Comparison of ENCODE assay signal across 19 cellular contexts in the genomic region with DNA sequence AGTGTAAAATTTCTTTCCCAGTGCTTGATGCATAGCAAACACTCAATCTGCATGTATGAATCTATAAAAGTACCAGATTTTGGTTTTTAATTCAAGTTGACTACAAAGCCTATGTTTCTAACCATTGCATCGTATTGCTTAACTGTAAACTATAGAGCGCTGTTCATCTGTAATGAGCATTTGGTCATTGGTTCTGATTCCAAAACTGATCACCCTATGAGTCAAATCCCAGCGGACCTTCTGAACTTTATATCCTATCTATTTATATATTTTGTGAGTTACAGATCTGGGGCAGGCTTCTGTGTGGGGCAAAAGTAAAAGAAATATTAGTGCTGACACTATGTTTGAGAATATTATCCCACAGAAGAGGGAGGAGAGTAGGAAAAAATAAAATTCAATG.
DNase-seq lines count a peak whose midpoint lies in the region; ATAC-seq and TF ChIP-seq lines count a peak whose summit lies in the region.
"Had no signal": no experiment of that assay in that cellular context is flagged by ENCODE, and none has a peak within 500 bp of the region (broad histone marks: within the 10 kb centered on the region; RNA-seq: fewer than 3 reads in every experiment).

No MANE protein-coding gene starts in this region.

- no peaks in the 10 kb centered on the region for H3K79me2 ChIP-seq in osteoblast (ENCODE audit: insufficient read depth, low read length)

- ATAC-seq in thoracic aorta (ENCODE audit: insufficient number of reproducible peaks, low FRiP score, low read depth) (no peak), left cardiac atrium (no peak)
- ATAC-seq: A549, HCT116 had no signal

- H3K4me3 ChIP-seq in adipocyte (ENCODE audit: low read length) (peak overlapping the region; percentile 39), fibroblast of mammary gland (ENCODE audit: control insufficient read depth, low read depth, low read length) (no peak overlapping the region), osteoblast (ENCODE audit: insufficient read depth, low read length) (peak overlapping the region; percentile 44), thoracic aorta (no peak overlapping the region)
- H3K4me3 ChIP-seq: A549 had no signal

- H3K27me3 ChIP-seq in adipocyte (replicated peaks; ENCODE audit: control insufficient read depth, insufficient read depth, low read length) (no peaks in the 10 kb centered on the region), osteoblast (ENCODE audit: insufficient read depth, low read length) (no peaks in the 10 kb centered on the region), thoracic aorta (replicated peaks; ENCODE audit: insufficient read depth) (no peaks in the 10 kb centered on the region)

- DNase-seq in adipocyte (ENCODE audit: low read depth): no peak
- DNase-seq in fibroblast of mammary gland (ENCODE audit: low read depth): peak; percentile 55
- DNase-seq in osteoblast (ENCODE audit: insufficient read length, low spot score, missing footprints): no peak
- no peak for DNase-seq in thoracic aorta (ENCODE audit: low spot score)
- no peak for DNase-seq in effector CD4-positive, alpha-beta T cell
- DNase-seq in activated T-cell treated with anti-CD3 and anti-CD28 coated beads for 4 hours: no peak
- DNase-seq in NK-92 (lab: John Stamatoyannopoulos, UW; ENCODE audit: unreplicated experiment): no peak
- no peak for DNase-seq in left cardiac atrium
- DNase-seq: 8988T; C1 segment of cervical spinal cord; Calu3; CD4-positive, alpha-beta memory T cell; COR-L47; DMS53; DMS79 treated with DMSO at 0.1 percent for 48 hours; GF-D8; H7 had no signal

- H4K20me1 ChIP-seq in osteoblast (ENCODE audit: insufficient read depth, low read length): no peaks in the 10 kb centered on the region

- no peak overlapping the region for H2AFZ ChIP-seq in osteoblast (ENCODE audit: low read length)

- H3K4me1 ChIP-seq in adipocyte (ENCODE audit: control insufficient read depth, insufficient read depth, low read length) (peaks cover 14% of the 10 kb centered on the region), osteoblast (ENCODE audit: insufficient read depth, low read length) (peaks cover 17% of the 10 kb centered on the region), thoracic aorta (ENCODE audit: control insufficient read depth in 1 of 2, low read depth in 2 of 2) (peaks cover 0 to 18% of the 10 kb centered on the region in 2 donors)
- H3K4me1 ChIP-seq: A549 had no signal

- H3K27ac ChIP-seq in osteoblast (ENCODE audit: low read depth, low read length) (peak overlapping the region; percentile 84), thoracic aorta (peak overlapping the region; percentile 22 to 55)
- H3K27ac ChIP-seq: A549 had no signal

- H3K36me3 ChIP-seq in adipocyte (ENCODE audit: control insufficient read depth, insufficient read depth, low read length, severe bottlenecking): no peaks in the 10 kb centered on the region
- H3K36me3 ChIP-seq in osteoblast (ENCODE audit: insufficient read depth, low read length): no peaks in the 10 kb centered on the region
- no peaks in the 10 kb centered on the region for H3K36me3 ChIP-seq in thoracic aorta

- H3K4me2 ChIP-seq in osteoblast (ENCODE audit: insufficient read depth, low read length): peak overlapping the region; percentile 46
- H3K4me2 ChIP-seq: A549 had no signal

- peak overlapping the region; percentile 22 for H3K9ac ChIP-seq in adipocyte (ENCODE audit: low read length)

- H3K9me3 ChIP-seq in adipocyte (ENCODE audit: control insufficient read depth, low read length): peaks cover 26% of the 10 kb centered on the region
- no peaks in the 10 kb centered on the region for H3K9me3 ChIP-seq in osteoblast (ENCODE audit: low read depth, low read length)
- no peaks in the 10 kb centered on the region for H3K9me3 ChIP-seq in thoracic aorta

- intact Hi-C loops in left cardiac atrium (cut with DNase I): no loop called here

- no peak for TF ChIP-seq CTCF in fibroblast of mammary gland (conservative IDR thresholded peaks at IDR 0.05; ENCODE audit: control insufficient read depth, insufficient read depth, low read depth, low read length)
- TF ChIP-seq CTCF in osteoblast (IDR thresholded peaks at IDR 0.05; ENCODE audit: extremely low read depth, low read depth, low read length): no peak
- TF ChIP-seq CTCF in thoracic aorta (IDR thresholded peaks at IDR 0.05): no peak

Comparison
In these comparisons a context has a peak if more than half of its experiments do, and no peak if none do; other contexts are left out.
1. H3K4me3 ChIP-seq: peak in adipocyte (single experiment) and osteoblast (single experiment); none in fibroblast of mammary gland (single experiment) and thoracic aorta (single experiment).